ENCODE assay signal across 14 cellular contexts in the genomic region with DNA sequence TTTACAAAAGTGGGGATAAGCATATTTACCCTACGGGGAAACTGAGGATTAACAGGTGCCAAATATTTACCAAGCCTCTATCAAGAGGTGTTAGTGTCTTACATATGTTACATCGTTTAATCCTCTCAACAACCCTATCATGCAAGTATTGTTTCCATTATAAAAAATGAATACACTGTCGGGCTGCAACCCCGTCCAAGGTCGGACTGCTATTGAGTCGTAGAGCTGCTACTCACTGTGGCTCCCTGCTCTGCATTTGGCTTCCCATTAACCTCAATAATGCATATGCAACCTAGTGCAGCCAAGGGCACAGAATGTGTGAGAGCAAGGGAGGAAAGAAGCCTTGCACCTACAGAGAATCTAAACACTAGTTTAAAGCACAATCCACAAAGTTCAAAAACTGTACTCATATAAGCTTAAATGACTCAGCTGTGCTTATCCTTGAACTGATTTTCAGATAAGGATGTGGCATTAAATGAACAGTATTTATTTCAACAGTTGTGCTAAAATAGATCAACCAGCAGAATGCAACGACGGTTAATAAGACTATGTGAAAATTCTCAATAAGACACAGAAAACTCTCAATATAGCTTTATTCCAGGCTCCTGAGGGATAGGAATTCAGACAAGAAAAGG.
"Had no signal": no experiment of that assay in that cellular context is flagged by ENCODE, and none has a peak within 500 bp of the region (broad histone marks: within the 10 kb centered on the region; RNA-seq: fewer than 3 reads in every experiment).

No MANE protein-coding gene starts in this region.

- ATAC-seq: activated naive CD4-positive, alpha-beta T cell treated with anti-CD3 and anti-CD28 coated beads, Interleukin-2, amount 50 U/mL, for 72 hours; heart right ventricle; left lobe of liver had no signal

- H3K9me3 ChIP-seq: ascending aorta, esophagus squamous epithelium, heart right ventricle had no signal

- H3K4me3 Mint-ChIP-seq: memory B cell; neural crest cell; stimulated activated naive CD8-positive, alpha-beta T cell treated with anti-CD3 and anti-CD28 coated beads, Interleukin-15, Interleukin-2, amounts not matched to agents 100 ng/mL and 50 ng/mL, for 24 hours; T-helper 1 cell treated with Interleukin-12 subunit alpha and Interleukin-12 subunit beta and Interleukin-4 antibody, amounts not matched to agents 30 μg/mL and 1 μg/mL, for 36 hours had no signal

- H3K4me3 ChIP-seq: ascending aorta, dorsolateral prefrontal cortex, esophagus squamous epithelium, heart right ventricle had no signal

- H3K27me3 ChIP-seq: ascending aorta, dorsolateral prefrontal cortex, esophagus squamous epithelium, heart right ventricle had no signal

- H3K27ac Mint-ChIP-seq: activated naive CD4-positive, alpha-beta T cell treated with anti-CD3 and anti-CD28 coated beads, Interleukin-2, amount 50 U/mL, for 72 hours; memory B cell; stimulated activated naive CD8-positive, alpha-beta T cell treated with anti-CD3 and anti-CD28 coated beads, Interleukin-15, Interleukin-2, amounts not matched to agents 100 ng/mL and 50 ng/mL, for 24 hours; T-helper 1 cell treated with Interleukin-12 subunit alpha and Interleukin-12 subunit beta and Interleukin-4 antibody, amounts not matched to agents 30 μg/mL and 1 μg/mL, for 36 hours had no signal

- H3K27me3 Mint-ChIP-seq: activated B cell treated with CpG ODN at 0.5 μM for 24 hours; memory B cell; stimulated activated naive CD8-positive, alpha-beta T cell treated with anti-CD3 and anti-CD28 coated beads, Interleukin-15, Interleukin-2, amounts not matched to agents 100 ng/mL and 50 ng/mL, for 24 hours had no signal

- H3K27ac ChIP-seq: esophagus squamous epithelium, heart right ventricle had no signal

- DNase-seq: activated B cell treated with CpG ODN at 0.5 μM for 24 hours; activated CD4-positive, alpha-beta T cell treated with anti-CD3 and anti-CD28 coated beads, Interleukin-2, amount 50 U/mL, for 1 hour; dorsolateral prefrontal cortex; esophagus squamous epithelium; foreskin melanocyte; heart right ventricle; stimulated activated CD4-positive, alpha-beta T cell treated with anti-CD3 and anti-CD28 coated beads, Interleukin-12 subunit alpha, Interleukin-12 subunit beta, amount 100 ng/mL, for 4 hours had no signal
